7 cellular contexts compared by ENCODE assay signal in genomic region chr3:156817931-156818765, GRCh38. TPM values are rescaled to one million over a fixed set of nuclear protein-coding genes. Genes with fewer than 3 reads are reported as not detected.
DNase-seq lines count a peak whose midpoint lies in the region; ATAC-seq lines count a peak whose summit lies in the region.

No MANE protein-coding gene starts in this region.

- peaks cover 31% of the 10 kb centered on the region for H3K4me1 Mint-ChIP-seq in stimulated activated effector memory CD8-positive, alpha-beta T cell treated with anti-CD3 and anti-CD28 coated beads, Interleukin-12 subunit alpha, Interleukin-12 subunit beta, amount 100 ng/mL, for 72 hours

- H3K27ac Mint-ChIP-seq in stimulated activated effector memory CD8-positive, alpha-beta T cell treated with anti-CD3 and anti-CD28 coated beads, Interleukin-12 subunit alpha, Interleukin-12 subunit beta, amount 100 ng/mL, for 72 hours, result peak overlapping the region; percentile 99

- no peak for ATAC-seq in stimulated activated effector memory CD8-positive, alpha-beta T cell treated with anti-CD3 and anti-CD28 coated beads, Interleukin-12 subunit alpha, Interleukin-12 subunit beta, amount 100 ng/mL, for 72 hours
- ATAC-seq in left lobe of liver, result no peak

- no peaks in the 10 kb centered on the region for H3K9me3 Mint-ChIP-seq in stimulated activated effector memory CD8-positive, alpha-beta T cell treated with anti-CD3 and anti-CD28 coated beads, Interleukin-12 subunit alpha, Interleukin-12 subunit beta, amount 100 ng/mL, for 72 hours

- DNase-seq in H4 (ENCODE audit: low spot score) (peak; percentile 19), SW480 (ENCODE audit: low spot score) (peak; percentile 57), fibroblast of peridontal ligament (ENCODE audit: extremely low read depth) (peak; percentile 23), NCI-H2196 treated with DMSO at 0.1 percent for 48 hours (lab: John Stamatoyannopoulos, UW; ENCODE audit: unreplicated experiment) (no peak), left lobe of liver (ENCODE audit: low spot score) (no peak), DMS 273 treated with DMSO at 0.1 percent for 48 hours (lab: John Stamatoyannopoulos, UW) (no peak)
- DNase-seq in stimulated activated effector memory CD8-positive, alpha-beta T cell treated with anti-CD3 and anti-CD28 coated beads, Interleukin-12 subunit alpha, Interleukin-12 subunit beta, amount 100 ng/mL, for 72 hours (ENCODE audit: low spot score in 2 of 2), result no peak

- H3K36me3 Mint-ChIP-seq in stimulated activated effector memory CD8-positive, alpha-beta T cell treated with anti-CD3 and anti-CD28 coated beads, Interleukin-12 subunit alpha, Interleukin-12 subunit beta, amount 100 ng/mL, for 72 hours, result peaks cover 18% of the 10 kb centered on the region

- peak overlapping the region; percentile 82 for H3K4me3 Mint-ChIP-seq in stimulated activated effector memory CD8-positive, alpha-beta T cell treated with anti-CD3 and anti-CD28 coated beads, Interleukin-12 subunit alpha, Interleukin-12 subunit beta, amount 100 ng/mL, for 72 hours

RNA-seq across cellular contexts. Expression of gene LEKR1, which starts 8.0 kb away (rescaled TPM):
- 0.37 and 11.5 TPM in 2 replicates for total RNA-seq in H4 (2014; rRNA removed; shearing (Covaris generic))
- total RNA-seq in left lobe of liver, result 0.58 TPM

Comparison
In these comparisons a context has a peak if more than half of its experiments do, and no peak if none do; other contexts are left out.
1. DNase-seq: peak in H4 (single experiment), SW480 (single experiment) and fibroblast of peridontal ligament (single experiment); none in stimulated activated effector memory CD8-positive, alpha-beta T cell treated with anti-CD3 and anti-CD28 coated beads, Interleukin-12 subunit alpha, Interleukin-12 subunit beta, amount 100 ng/mL, for 72 hours (0 of 2), NCI-H2196 treated with DMSO at 0.1 percent for 48 hours (single experiment), left lobe of liver (single experiment) and DMS 273 treated with DMSO at 0.1 percent for 48 hours (single experiment).